ENCODE assay signal across 2 cellular contexts in the genomic region with DNA sequence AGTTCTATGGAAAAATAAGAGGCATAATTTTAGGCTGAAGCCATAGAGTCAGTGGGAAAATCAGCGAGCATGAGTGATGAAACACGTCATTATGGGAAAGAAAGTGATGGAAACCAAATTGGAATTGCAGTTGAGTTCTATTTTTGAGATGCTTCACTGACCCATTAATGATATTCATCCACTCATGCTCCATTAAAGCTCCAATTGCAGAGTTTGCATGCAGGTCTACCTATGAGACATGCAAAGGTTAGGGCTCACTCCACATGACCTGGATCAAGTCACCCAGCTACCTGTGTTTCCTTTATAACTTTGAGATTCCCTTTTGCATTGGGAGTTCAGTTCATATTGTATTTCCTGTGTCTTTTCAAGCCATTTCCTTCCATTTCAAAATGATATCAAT.
TF ChIP-seq lines count a peak whose summit lies in the region.

No MANE protein-coding gene starts in this region.

TF ChIP-seq in GM12878, 131 proteins besides CTCF, POLR2A, EP300 and RAD21:
- TF ChIP-seq, protein P1, sequence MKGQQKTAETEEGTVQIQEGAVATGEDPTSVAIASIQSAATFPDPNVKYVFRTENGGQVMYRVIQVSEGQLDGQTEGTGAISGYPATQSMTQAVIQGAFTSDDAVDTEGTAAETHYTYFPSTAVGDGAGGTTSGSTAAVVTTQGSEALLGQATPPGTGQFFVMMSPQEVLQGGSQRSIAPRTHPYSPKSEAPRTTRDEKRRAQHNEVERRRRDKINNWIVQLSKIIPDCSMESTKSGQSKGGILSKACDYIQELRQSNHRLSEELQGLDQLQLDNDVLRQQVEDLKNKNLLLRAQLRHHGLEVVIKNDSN (IDR thresholded peaks at IDR 0.05; ENCODE audit: borderline replicate concordance, extremely low read length, insufficient read depth, low read depth, low read length) = no peak
- TF ChIP-seq MYC (IDR thresholded peaks at IDR 0.05; ENCODE audit: insufficient read depth, insufficient read length, insufficient replicate concordance, low read length, severe bottlenecking) (no peak), ZNF384 (IDR thresholded peaks at IDR 0.05; ENCODE audit: borderline replicate concordance, low read depth, low read length) (no peak)

TF ChIP-seq in neural cell, 6 proteins besides CTCF, POLR2A, EP300 and RAD21:
- TF ChIP-seq POLR2AphosphoS5 (IDR thresholded peaks at IDR 0.05) (no peak), TAF1 (IDR thresholded peaks at IDR 0.05; ENCODE audit: low read depth) (no peak), SMC3 (conservative IDR thresholded peaks at IDR 0.05; ENCODE audit: poor library complexity) (no peak), MXI1 (conservative IDR thresholded peaks at IDR 0.05; ENCODE audit: poor library complexity, severe bottlenecking) (no peak), EZH2 (IDR thresholded peaks at IDR 0.05; ENCODE audit: borderline replicate concordance, insufficient read depth, low read length, poor library complexity, severe bottlenecking) (no peak)
- TF ChIP-seq, protein P2, sequence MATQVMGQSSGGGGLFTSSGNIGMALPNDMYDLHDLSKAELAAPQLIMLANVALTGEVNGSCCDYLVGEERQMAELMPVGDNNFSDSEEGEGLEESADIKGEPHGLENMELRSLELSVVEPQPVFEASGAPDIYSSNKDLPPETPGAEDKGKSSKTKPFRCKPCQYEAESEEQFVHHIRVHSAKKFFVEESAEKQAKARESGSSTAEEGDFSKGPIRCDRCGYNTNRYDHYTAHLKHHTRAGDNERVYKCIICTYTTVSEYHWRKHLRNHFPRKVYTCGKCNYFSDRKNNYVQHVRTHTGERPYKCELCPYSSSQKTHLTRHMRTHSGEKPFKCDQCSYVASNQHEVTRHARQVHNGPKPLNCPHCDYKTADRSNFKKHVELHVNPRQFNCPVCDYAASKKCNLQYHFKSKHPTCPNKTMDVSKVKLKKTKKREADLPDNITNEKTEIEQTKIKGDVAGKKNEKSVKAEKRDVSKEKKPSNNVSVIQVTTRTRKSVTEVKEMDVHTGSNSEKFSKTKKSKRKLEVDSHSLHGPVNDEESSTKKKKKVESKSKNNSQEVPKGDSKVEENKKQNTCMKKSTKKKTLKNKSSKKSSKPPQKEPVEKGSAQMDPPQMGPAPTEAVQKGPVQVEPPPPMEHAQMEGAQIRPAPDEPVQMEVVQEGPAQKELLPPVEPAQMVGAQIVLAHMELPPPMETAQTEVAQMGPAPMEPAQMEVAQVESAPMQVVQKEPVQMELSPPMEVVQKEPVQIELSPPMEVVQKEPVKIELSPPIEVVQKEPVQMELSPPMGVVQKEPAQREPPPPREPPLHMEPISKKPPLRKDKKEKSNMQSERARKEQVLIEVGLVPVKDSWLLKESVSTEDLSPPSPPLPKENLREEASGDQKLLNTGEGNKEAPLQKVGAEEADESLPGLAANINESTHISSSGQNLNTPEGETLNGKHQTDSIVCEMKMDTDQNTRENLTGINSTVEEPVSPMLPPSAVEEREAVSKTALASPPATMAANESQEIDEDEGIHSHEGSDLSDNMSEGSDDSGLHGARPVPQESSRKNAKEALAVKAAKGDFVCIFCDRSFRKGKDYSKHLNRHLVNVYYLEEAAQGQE (IDR thresholded peaks at IDR 0.05; ENCODE audit: borderline replicate concordance) = no peak
